2 cellular contexts compared by ENCODE assay signal in genomic region chr19:55091126-55091910, GRCh38.
TF ChIP-seq lines count a peak whose summit lies in the region.

No MANE protein-coding gene starts in this region.

TF ChIP-seq in GM23338, 12 proteins besides CTCF, POLR2A, EP300 and RAD21:
- no peak for TF ChIP-seq EZH2phosphoT487 (IDR thresholded peaks at IDR 0.05; ENCODE audit: unreplicated experiment)
- TF ChIP-seq EZH2 (IDR thresholded peaks at IDR 0.05; ENCODE audit: low read depth, unreplicated experiment) = no peak
- TF ChIP-seq ZNF462 (CRISPR knock-in tag; IDR thresholded peaks at IDR 0.05) = no peak
- no peak for TF ChIP-seq JUNB (IDR thresholded peaks at IDR 0.05; ENCODE audit: unreplicated experiment)
- no peak for TF ChIP-seq ETS1 (IDR thresholded peaks at IDR 0.05)
- TF ChIP-seq NANOG (IDR thresholded peaks at IDR 0.05; ENCODE audit: borderline replicate concordance) = no peak
TF ChIP-seq in GM23338: peak in this region for 0.

TF ChIP-seq in HepG2, 621 proteins besides CTCF, POLR2A, EP300 and RAD21:
- TF ChIP-seq AGO2 (optimal IDR thresholded peaks at IDR 0.05; ENCODE audit: low read depth, low read length) (peak; percentile 1), ZFYVE20 (CRISPR knock-in tag; IDR thresholded peaks at IDR 0.05; ENCODE audit: borderline replicate concordance, low read depth) (no peak)
